Comparison of ENCODE assay signal across 7 cellular contexts in the genomic region with DNA sequence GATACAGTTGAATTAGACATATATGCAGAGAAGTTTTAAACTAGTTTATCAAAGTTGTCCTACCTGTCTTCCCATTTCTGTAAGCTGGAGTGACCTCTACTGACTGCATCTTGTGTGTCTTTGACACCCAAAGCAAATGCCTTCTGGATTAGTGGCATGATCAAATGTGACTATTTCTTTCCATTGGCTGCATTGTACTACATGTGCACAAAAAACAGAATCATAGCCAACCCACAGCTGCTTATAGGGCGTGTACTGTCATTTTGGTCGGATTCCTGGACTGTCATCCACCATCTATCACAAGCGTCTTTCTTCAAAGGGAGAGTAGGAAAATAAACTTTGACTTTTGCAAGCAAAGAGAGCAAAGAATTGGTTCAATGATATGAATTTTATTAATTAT.
"Had no signal": no experiment of that assay in that cellular context is flagged by ENCODE, and none has a peak within 500 bp of the region (broad histone marks: within the 10 kb centered on the region; RNA-seq: fewer than 3 reads in every experiment).

No MANE protein-coding gene starts in this region.

- DNase-seq: GM23248, GOT3, H7, HFFc6 had no signal

- H3K36me3 ChIP-seq: HAP-1 had no signal

- H3K27ac ChIP-seq: GM23248 had no signal

- H3K4me1 ChIP-seq: HAP-1 had no signal

- ATAC-seq: HCT116, K562 had no signal

- H3K9ac ChIP-seq: GM23248 had no signal

- H3K4me3 ChIP-seq: GM23248, HAP-1, K562 had no signal

- H2AFZ ChIP-seq: GM23248 had no signal

- H3K9me3 ChIP-seq: HAP-1 had no signal
